ENCODE assay signal across 8 cellular contexts in genomic region chr19:2561895-2562294, GRCh38.
DNase-seq lines count a peak whose midpoint lies in the region; ATAC-seq and TF ChIP-seq lines count a peak whose summit lies in the region.

No MANE protein-coding gene starts in this region.

- peak; percentile 74 for DNase-seq in activated CD4-positive, alpha-beta T cell treated with anti-CD3 and anti-CD28 coated beads for 48 hours
- DNase-seq in foreskin keratinocyte (no peak), NCI-H1930 (lab: John Stamatoyannopoulos, UW) (no peak), RKO (ENCODE audit: low spot score) (no peak), HK-2 (ENCODE audit: unreplicated experiment) (no peak)
- peak; percentile 84 for DNase-seq in stimulated activated CD8-positive, alpha-beta memory T cell treated with anti-CD3 and anti-CD28 coated beads, Interleukin-4, amount 100 ng/mL, for 48 hours

- peak; percentile 78 for ATAC-seq in GM19023 (IDR thresholded peaks at IDR 0.05; ENCODE audit: unreplicated experiment)
- ATAC-seq in HG03060 (IDR thresholded peaks at IDR 0.05; ENCODE audit: low read depth, unreplicated experiment): peak; percentile 86
- peak; percentile 39 for ATAC-seq in foreskin keratinocyte

- no peak for TF ChIP-seq CTCF in foreskin keratinocyte (conservative IDR thresholded peaks at IDR 0.05)

- no peak overlapping the region for H3K27ac ChIP-seq in foreskin keratinocyte

- H3K4me1 ChIP-seq in foreskin keratinocyte: no peaks in the 10 kb centered on the region

- H3K27me3 ChIP-seq in foreskin keratinocyte: peaks cover 3% of the 10 kb centered on the region

Comparison
In these comparisons a context has a peak if more than half of its experiments do, and no peak if none do; other contexts are left out.
1. DNase-seq: peak in activated CD4-positive, alpha-beta T cell treated with anti-CD3 and anti-CD28 coated beads for 48 hours (single experiment) and stimulated activated CD8-positive, alpha-beta memory T cell treated with anti-CD3 and anti-CD28 coated beads, Interleukin-4, amount 100 ng/mL, for 48 hours (single experiment); none in foreskin keratinocyte (0 of 2), NCI-H1930 (0 of 2), RKO (single experiment) and HK-2 (single experiment).
2. Peak in every context shown above with its lines, with median percentiles within 50 percentile points of each other: ATAC-seq.